ENCODE assay signal across 8 cellular contexts in genomic region chr9:36487482-36488321, GRCh38.
DNase-seq lines count a peak whose midpoint lies in the region; ATAC-seq and TF ChIP-seq lines count a peak whose summit lies in the region.

No MANE protein-coding gene starts in this region.

- TF ChIP-seq CTCF in C4-2B (conservative IDR thresholded peaks at IDR 0.05) (no peak; the same call in 1 of the 2 replicates), lower leg skin (IDR thresholded peaks at IDR 0.05) (no peak)

- peak in 1 of 2 donors; percentile 38 for TF ChIP-seq POLR2A in lower leg skin (IDR thresholded peaks at IDR 0.05)

- intact Hi-C loops in lower leg skin (cut with DNase I; ENCODE audit: low total_unique reads), result no loop called here

- peak overlapping the region; percentile 33 for H3K4me3 ChIP-seq in lower leg skin (ENCODE audit: low read depth, poor library complexity, severe bottlenecking)

- 0 to 1% methylated on average over 30 to 52 of the region's 93 CpGs for WGBS in lower leg skin, 2 donors

- peak overlapping the region; percentile 80 for H3K27ac ChIP-seq in C4-2B

- peak; percentile 97 for DNase-seq in NCI-H748 (lab: John Stamatoyannopoulos, UW; ENCODE audit: unreplicated experiment)
- DNase-seq in activated CD4-positive, alpha-beta T cell treated with anti-CD3 and anti-CD28 coated beads, Interleukin-2, amount 50 U/mL, for 4 hours, result peak; percentile 83 to 87
- peak; percentile 93 for DNase-seq in dermis blood vessel endothelial cell
- DNase-seq in lower leg skin (ENCODE audit: low spot score in 2 of 2), result peak; percentile 73 to 96
- DNase-seq in stimulated activated CD4-positive, alpha-beta T cell treated with anti-CD3 and anti-CD28 coated beads, Interleukin-4, amount 100 ng/mL, for 4 hours, result peak; percentile 89 to 92

- ATAC-seq in GM19372 (IDR thresholded peaks at IDR 0.05; ENCODE audit: low read depth, unreplicated experiment) (peak; percentile 86), HG03520 (IDR thresholded peaks at IDR 0.05; ENCODE audit: unreplicated experiment) (peak; percentile 83)

Comparison
In these comparisons a context has a peak if more than half of its experiments do, and no peak if none do; other contexts are left out.
1. Peak in every context shown above with its lines: DNase-seq, ATAC-seq, H3K4me3 ChIP-seq and H3K27ac ChIP-seq.